13 cellular contexts compared by ENCODE assay signal in genomic region chr18:22551536-22552151, GRCh38.
A peak's percentile ranks its signal among the peaks of the same experiment; 100 is the strongest.
DNase-seq lines count a peak whose midpoint lies in the region; ATAC-seq, FAIRE-seq and TF ChIP-seq lines count a peak whose summit lies in the region.
"Had no signal": no experiment of that assay in that cellular context is flagged by ENCODE, and none has a peak within 500 bp of the region (broad histone marks: within the 10 kb centered on the region; RNA-seq: fewer than 3 reads in every experiment).

No MANE protein-coding gene starts in this region.

- H3K4me3 ChIP-seq in bronchial epithelial cell (ENCODE audit: low read depth, low read length) (no peak overlapping the region), mesendoderm (ENCODE audit: low read length) (no peak overlapping the region)
- H3K4me3 ChIP-seq: heart left ventricle had no signal

- H3K79me2 ChIP-seq in mesendoderm (ENCODE audit: control insufficient read depth, insufficient read depth, low read length): no peaks in the 10 kb centered on the region

- DNase-seq in AG08396 (ENCODE audit: low spot score): peak; percentile 68
- peak; percentile 69 for DNase-seq in LHCN-M2 (ENCODE audit: low read depth)
- DNase-seq in bronchial epithelial cell (ENCODE audit: low read depth): peak; percentile 99
- DNase-seq in left lobe of liver (ENCODE audit: low spot score): no peak
- DNase-seq in stimulated activated effector memory CD8-positive, alpha-beta T cell treated with anti-CD3 and anti-CD28 coated beads, Interleukin-12 subunit alpha, Interleukin-12 subunit beta, amount 100 ng/mL, for 72 hours (ENCODE audit: low spot score in 2 of 2): no peak
- DNase-seq in naive thymus-derived CD8-positive, alpha-beta T cell: no peak
- no peak for DNase-seq in mesendoderm
- DNase-seq: C1 segment of cervical spinal cord; central memory CD4-positive, alpha-beta T cell; heart left ventricle; NCI-H1694 had no signal

- peaks cover 5% of the 10 kb centered on the region for H3K4me1 ChIP-seq in mesendoderm (ENCODE audit: control insufficient read depth, low read depth, low read length)

- peaks cover 2 to 8% (median 6%) of the 10 kb centered on the region in 5 donors for H3K27me3 Mint-ChIP-seq in naive thymus-derived CD8-positive, alpha-beta T cell

- H3K4me2 ChIP-seq in mesendoderm (ENCODE audit: low read length): no peak overlapping the region

- H4K8ac ChIP-seq in mesendoderm (ENCODE audit: low read depth, low read length): no peak overlapping the region

- no peak overlapping the region for H2BK120ac ChIP-seq in mesendoderm (ENCODE audit: low read depth, low read length)

- H3K9ac ChIP-seq in mesendoderm (ENCODE audit: low read length): no peak overlapping the region

- H3K27ac Mint-ChIP-seq in stimulated activated effector memory CD8-positive, alpha-beta T cell treated with anti-CD3 and anti-CD28 coated beads, Interleukin-12 subunit alpha, Interleukin-12 subunit beta, amount 100 ng/mL, for 72 hours: no peak overlapping the region
- no peak overlapping the region for H3K27ac Mint-ChIP-seq in naive thymus-derived CD8-positive, alpha-beta T cell

- H3K36me3 ChIP-seq in bronchial epithelial cell (ENCODE audit: control insufficient read depth, insufficient read depth, low read length) (no peaks in the 10 kb centered on the region), mesendoderm (ENCODE audit: control insufficient read depth, insufficient read depth, low read length) (no peaks in the 10 kb centered on the region)
- H3K36me3 ChIP-seq: heart left ventricle had no signal

- POLR2A ChIA-PET in naive thymus-derived CD8-positive, alpha-beta T cell (lab: Charles Lee): no interaction called here

- H3K4me1 Mint-ChIP-seq in stimulated activated effector memory CD8-positive, alpha-beta T cell treated with anti-CD3 and anti-CD28 coated beads, Interleukin-12 subunit alpha, Interleukin-12 subunit beta, amount 100 ng/mL, for 72 hours: peaks cover 2% of the 10 kb centered on the region
- no peaks in the 10 kb centered on the region for H3K4me1 Mint-ChIP-seq in naive thymus-derived CD8-positive, alpha-beta T cell

- no peak overlapping the region for H3K4ac ChIP-seq in mesendoderm (ENCODE audit: low read depth, low read length)

- H3K36me3 Mint-ChIP-seq in stimulated activated effector memory CD8-positive, alpha-beta T cell treated with anti-CD3 and anti-CD28 coated beads, Interleukin-12 subunit alpha, Interleukin-12 subunit beta, amount 100 ng/mL, for 72 hours: no peaks in the 10 kb centered on the region
- H3K36me3 Mint-ChIP-seq in naive thymus-derived CD8-positive, alpha-beta T cell: no peaks in the 10 kb centered on the region

- no peak overlapping the region for H3K4me3 Mint-ChIP-seq in stimulated activated effector memory CD8-positive, alpha-beta T cell treated with anti-CD3 and anti-CD28 coated beads, Interleukin-12 subunit alpha, Interleukin-12 subunit beta, amount 100 ng/mL, for 72 hours
- H3K4me3 Mint-ChIP-seq in naive thymus-derived CD8-positive, alpha-beta T cell: no peak overlapping the region

- no peak overlapping the region for H3K18ac ChIP-seq in mesendoderm (ENCODE audit: low read length)

- H3K23ac ChIP-seq in mesendoderm (ENCODE audit: low read length): no peak overlapping the region

- H2BK5ac ChIP-seq in mesendoderm (ENCODE audit: low read length): no peak overlapping the region

- WGBS in mesendoderm (ENCODE audit: extremely low coverage, insufficient coverage, low lambda C conversion rate): no CpG with 5 or more reads among the region's 5 CpGs

- no peaks in the 10 kb centered on the region for H3K9me3 Mint-ChIP-seq in stimulated activated effector memory CD8-positive, alpha-beta T cell treated with anti-CD3 and anti-CD28 coated beads, Interleukin-12 subunit alpha, Interleukin-12 subunit beta, amount 100 ng/mL, for 72 hours
- H3K9me3 Mint-ChIP-seq in naive thymus-derived CD8-positive, alpha-beta T cell: peaks cover 0 to 2% (median 0%) of the 10 kb centered on the region in 9 donors

- no peak for TF ChIP-seq CTCF in bronchial epithelial cell (IDR thresholded peaks at IDR 0.05; ENCODE audit: insufficient read depth, low read length, severe bottlenecking)

- no peak overlapping the region for H4K5ac ChIP-seq in mesendoderm (ENCODE audit: low read length)

- H3K79me1 ChIP-seq in mesendoderm (ENCODE audit: low read length): no peaks in the 10 kb centered on the region

- no peak overlapping the region for H3K27ac ChIP-seq in mesendoderm (ENCODE audit: low read depth, low read length)

- H2AK5ac ChIP-seq in mesendoderm (ENCODE audit: low read length): no peak overlapping the region

- H3K27me3 ChIP-seq in bronchial epithelial cell (ENCODE audit: control insufficient read depth, insufficient read depth, low read length) (peaks cover 4% of the 10 kb centered on the region), mesendoderm (ENCODE audit: insufficient read depth, low read length, poor library complexity) (no peaks in the 10 kb centered on the region)
- H3K27me3 ChIP-seq: heart left ventricle had no signal

- no peak for FAIRE-seq in bronchial epithelial cell (lab: Jason Lieb, UNC)
- FAIRE-seq: TTC549 had no signal

- H3K56ac ChIP-seq in mesendoderm (ENCODE audit: low read length): no peak overlapping the region

- ATAC-seq in left lobe of liver (peak; percentile 55), GM18511 (IDR thresholded peaks at IDR 0.05; ENCODE audit: unreplicated experiment) (no peak)
- ATAC-seq in stimulated activated effector memory CD8-positive, alpha-beta T cell treated with anti-CD3 and anti-CD28 coated beads, Interleukin-12 subunit alpha, Interleukin-12 subunit beta, amount 100 ng/mL, for 72 hours: no peak
- no peak for ATAC-seq in naive thymus-derived CD8-positive, alpha-beta T cell

- no peak overlapping the region for H2BK15ac ChIP-seq in mesendoderm (replicated peaks; ENCODE audit: low read depth)

Comparison
In these comparisons a context has a peak if more than half of its experiments do, and no peak if none do; other contexts are left out.
1. DNase-seq: peak in AG08396 (single experiment), LHCN-M2 (single experiment) and bronchial epithelial cell (single experiment); none in left lobe of liver (single experiment), stimulated activated effector memory CD8-positive, alpha-beta T cell treated with anti-CD3 and anti-CD28 coated beads, Interleukin-12 subunit alpha, Interleukin-12 subunit beta, amount 100 ng/mL, for 72 hours (0 of 2), naive thymus-derived CD8-positive, alpha-beta T cell (0 of 10) and mesendoderm (single experiment).